ENCODE assay signal across 20 cellular contexts in the genomic region with DNA sequence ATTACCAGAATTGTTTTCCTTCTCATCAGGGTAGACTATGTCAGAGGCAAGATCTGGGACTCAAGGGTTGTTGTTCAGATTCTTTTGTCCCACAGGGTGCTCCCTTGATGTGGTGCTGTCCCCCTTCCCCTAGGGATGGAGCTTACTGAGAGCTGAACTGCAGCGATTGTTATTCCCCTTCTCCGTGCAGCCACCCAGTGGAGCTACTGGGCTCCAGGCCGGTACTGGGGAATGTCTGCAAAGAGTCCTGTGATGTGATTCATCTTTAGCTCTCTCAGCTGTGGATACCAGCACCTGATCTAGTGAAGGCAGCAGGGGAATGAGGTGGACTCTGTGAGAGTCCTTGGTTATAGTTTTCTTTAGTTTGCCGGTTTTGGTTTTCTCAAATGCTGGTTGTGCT.
DNase-seq lines count a peak whose midpoint lies in the region; ATAC-seq and TF ChIP-seq lines count a peak whose summit lies in the region.
"Had no signal": no experiment of that assay in that cellular context is flagged by ENCODE, and none has a peak within 500 bp of the region (broad histone marks: within the 10 kb centered on the region; RNA-seq: fewer than 3 reads in every experiment).

No MANE protein-coding gene starts in this region.

- no peaks in the 10 kb centered on the region for H3F3A ChIP-seq in GM23338 (replicated peaks; ENCODE audit: low read depth)

- no peak for TF ChIP-seq POLR2A in spleen (IDR thresholded peaks at IDR 0.05)

- no peaks in the 10 kb centered on the region for H3K36me3 ChIP-seq in endodermal cell (ENCODE audit: control insufficient read depth, insufficient read depth, low read length)
- no peaks in the 10 kb centered on the region for H3K36me3 ChIP-seq in mesendoderm (ENCODE audit: control insufficient read depth, insufficient read depth, low read length)
- no peaks in the 10 kb centered on the region for H3K36me3 ChIP-seq in spleen
- H3K36me3 ChIP-seq in GM23338 (ENCODE audit: insufficient read depth) = no peaks in the 10 kb centered on the region
- no peaks in the 10 kb centered on the region for H3K36me3 ChIP-seq in MG63
- H3K36me3 ChIP-seq: BLaER1 treated with 17β-estradiol and CSF1 and Interleukin-3, amounts not matched to agents 10 nM and 100 nM had no signal

- H3K9ac ChIP-seq in endodermal cell (ENCODE audit: extremely low read depth, low read length, poor library complexity, severe bottlenecking) = no peak overlapping the region
- no peak overlapping the region for H3K9ac ChIP-seq in mesendoderm (ENCODE audit: low read length)
- H3K9ac ChIP-seq: BLaER1 treated with 17β-estradiol and CSF1 and Interleukin-3, amounts not matched to agents 10 nM and 100 nM had no signal

- TF ChIP-seq CTCF in WTC11 (IDR thresholded peaks at IDR 0.05) (no peak), endodermal cell (conservative IDR thresholded peaks at IDR 0.05) (peak; percentile 41), spleen (IDR thresholded peaks at IDR 0.05 in 8 of 11, conservative IDR thresholded peaks at IDR 0.05 in 3 of 11) (no peak), GM23338 (conservative IDR thresholded peaks at IDR 0.05; ENCODE audit: low read depth in 2 of 2) (no peak)

- CTCF ChIA-PET in WTC11 (lab: Charles Lee) = interaction anchor here (0.7 to 1.7 kb wide), 3 partner anchors 23 to 213 kb away, joined by 3 to 7 read pairs (median 4); no protein-coding TSS in a partner anchor

- no peaks in the 10 kb centered on the region for H4K20me1 ChIP-seq in GM23338 (replicated peaks; ENCODE audit: insufficient read depth)
- H4K20me1 ChIP-seq: BLaER1 treated with 17β-estradiol and CSF1 and Interleukin-3, amounts not matched to agents 10 nM and 100 nM had no signal

- POLR2A ChIA-PET in WTC11 (lab: Charles Lee) = no interaction called here

- H3K27ac ChIP-seq in endodermal cell (ENCODE audit: low read depth, low read length) = no peak overlapping the region
- H3K27ac ChIP-seq in mesendoderm (ENCODE audit: low read depth, low read length) = no peak overlapping the region
- H3K27ac ChIP-seq in spleen = no peak overlapping the region
- H3K27ac ChIP-seq in GM23338 (ENCODE audit: low read depth) = no peak overlapping the region
- H3K27ac ChIP-seq: BLaER1 treated with 17β-estradiol and CSF1 and Interleukin-3, amounts not matched to agents 10 nM and 100 nM; C4-2B had no signal

- no peaks in the 10 kb centered on the region for H3K27me3 ChIP-seq in endodermal cell (ENCODE audit: control insufficient read depth, insufficient read depth, low read length, poor library complexity, severe bottlenecking)
- H3K27me3 ChIP-seq in mesendoderm (ENCODE audit: insufficient read depth, low read length, poor library complexity) = no peaks in the 10 kb centered on the region
- H3K27me3 ChIP-seq in spleen (replicated peaks in 1 of 7) = no peaks in the 10 kb centered on the region
- H3K27me3 ChIP-seq in GM23338 (ENCODE audit: insufficient read depth) = no peaks in the 10 kb centered on the region
- no peaks in the 10 kb centered on the region for H3K27me3 ChIP-seq in MG63
- H3K27me3 ChIP-seq: BLaER1 treated with 17β-estradiol and CSF1 and Interleukin-3, amounts not matched to agents 10 nM and 100 nM had no signal

- H3K27ac Mint-ChIP-seq in WTC11 (no peak overlapping the region), endodermal cell (peak overlapping the region; percentile 87), GM23338 (no peak overlapping the region)
- H3K27ac Mint-ChIP-seq: B cell; CD4-positive, alpha-beta T cell; CD8-positive, alpha-beta T cell had no signal

- H3K4me1 Mint-ChIP-seq in WTC11 (peaks cover 7% of the 10 kb centered on the region), endodermal cell (peaks cover 18% of the 10 kb centered on the region), GM23338 (no peaks in the 10 kb centered on the region)
- H3K4me1 Mint-ChIP-seq: B cell had no signal

- H3K4ac ChIP-seq in mesendoderm (ENCODE audit: low read depth, low read length) = no peak overlapping the region

- H2AFZ ChIP-seq in GM23338 = no peak overlapping the region

- no peak overlapping the region for H2BK15ac ChIP-seq in mesendoderm (replicated peaks; ENCODE audit: low read depth)

- H4K8ac ChIP-seq in mesendoderm (ENCODE audit: low read depth, low read length) = no peak overlapping the region

- intact Hi-C loops in spleen (cut with DNase I; ENCODE audit: low total_unique reads) (no loop called here), Right ventricle myocardium superior (cut with DNase I) (no loop called here)

- no peaks in the 10 kb centered on the region for H3K79me1 ChIP-seq in mesendoderm (ENCODE audit: low read length)

- H3K79me2 ChIP-seq in mesendoderm (ENCODE audit: control insufficient read depth, insufficient read depth, low read length) (no peaks in the 10 kb centered on the region), GM23338 (replicated peaks; ENCODE audit: insufficient read depth) (no peaks in the 10 kb centered on the region)

- ATAC-seq in WTC11 = peak; percentile 84
- no peak for ATAC-seq in Right ventricle myocardium superior (ENCODE audit: poor library complexity)
- no peak for ATAC-seq in GM23338
- ATAC-seq: CD8-positive, alpha-beta T cell had no signal

- H3K4me1 ChIP-seq in endodermal cell (ENCODE audit: control insufficient read depth, insufficient read depth, low read length) (peaks cover 2% of the 10 kb centered on the region), mesendoderm (ENCODE audit: control insufficient read depth, low read depth, low read length) (peaks cover 2% of the 10 kb centered on the region), spleen (no peaks in the 10 kb centered on the region), GM23338 (ENCODE audit: insufficient read depth) (no peaks in the 10 kb centered on the region)
- H3K4me1 ChIP-seq: BLaER1 treated with 17β-estradiol and CSF1 and Interleukin-3, amounts not matched to agents 10 nM and 100 nM; Caco-2 had no signal

- no peak overlapping the region for H3K18ac ChIP-seq in mesendoderm (ENCODE audit: low read length)

- H3K27me3 Mint-ChIP-seq in WTC11 (ENCODE audit: low read depth) = no peaks in the 10 kb centered on the region
- peaks cover 54% of the 10 kb centered on the region for H3K27me3 Mint-ChIP-seq in endodermal cell (ENCODE audit: insufficient read depth)
- H3K27me3 Mint-ChIP-seq in GM23338 (ENCODE audit: insufficient read depth, low read depth, poor library complexity) = no peaks in the 10 kb centered on the region
- H3K27me3 Mint-ChIP-seq: B cell; CD4-positive, alpha-beta T cell had no signal

- no peak for DNase-seq in WTC11 (ENCODE audit: low spot score)
- peak; percentile 58 for DNase-seq in endodermal cell
- peak; percentile 9 for DNase-seq in mesendoderm
- DNase-seq in spleen = peak; percentile 45
- no peak for DNase-seq in Right ventricle myocardium superior
- DNase-seq in GM23338 (ENCODE audit: low spot score) = no peak
- DNase-seq in MG63 = no peak
- no peak for DNase-seq in GM19240 (ENCODE audit: insufficient read length, low spot score)
- DNase-seq: 8988T; ACHN; AML-193; Caco-2; Calu3; CD4-positive, alpha-beta T cell; CD8-positive, alpha-beta T cell; DMS79 treated with DMSO at 0.1 percent for 48 hours; GF-D8 had no signal

- 92 to 100% methylated on average over 3 to 4 of the region's 4 CpGs for WGBS in endodermal cell (ENCODE audit: insufficient coverage in 1 of 2, insufficient read length in 1 of 2), 2 experiments
- no CpG with 5 or more reads among the region's 4 CpGs for WGBS in mesendoderm (ENCODE audit: extremely low coverage, insufficient coverage, low lambda C conversion rate)
- 77 to 97% (median 83%) methylated on average over 4 of the region's 4 CpGs for WGBS in spleen, 5 donors

- H3K9me3 Mint-ChIP-seq in WTC11 (peaks cover 28% of the 10 kb centered on the region), endodermal cell (peaks cover 48% of the 10 kb centered on the region), GM23338 (peaks cover 10% of the 10 kb centered on the region)

- no peak overlapping the region for H2AK5ac ChIP-seq in mesendoderm (ENCODE audit: low read length)

- H3K36me3 Mint-ChIP-seq in WTC11 (no peaks in the 10 kb centered on the region), endodermal cell (ENCODE audit: low read depth) (peaks cover 2% of the 10 kb centered on the region), GM23338 (ENCODE audit: low read depth) (no peaks in the 10 kb centered on the region; the same call in 2 of the 3 replicates)
- H3K36me3 Mint-ChIP-seq: CD8-positive, alpha-beta T cell had no signal

- H3K4me2 ChIP-seq in mesendoderm (ENCODE audit: low read length) (no peak overlapping the region), GM23338 (no peak overlapping the region)
- H3K4me2 ChIP-seq: BLaER1 treated with 17β-estradiol and CSF1 and Interleukin-3, amounts not matched to agents 10 nM and 100 nM had no signal

- H2BK120ac ChIP-seq in mesendoderm (ENCODE audit: low read depth, low read length) = no peak overlapping the region

- no peak overlapping the region for H4K5ac ChIP-seq in mesendoderm (ENCODE audit: low read length)

- H3K9me3 ChIP-seq in endodermal cell (ENCODE audit: control insufficient read depth, low read length) (peaks cover 32% of the 10 kb centered on the region), spleen (peaks cover 0 to 31% (median 11%) of the 10 kb centered on the region in 8 donors), MG63 (no peaks in the 10 kb centered on the region)
- H3K9me3 ChIP-seq: Caco-2 had no signal

- H3K4me3 ChIP-seq in endodermal cell (ENCODE audit: low read length) (peak overlapping the region; percentile 6), mesendoderm (ENCODE audit: low read length) (no peak overlapping the region), spleen (no peak overlapping the region), GM23338 (no peak overlapping the region), MG63 (no peak overlapping the region)
- H3K4me3 ChIP-seq: BLaER1 treated with 17β-estradiol and CSF1 and Interleukin-3, amounts not matched to agents 10 nM and 100 nM had no signal

- no peak overlapping the region for H3K56ac ChIP-seq in mesendoderm (ENCODE audit: low read length)

- no peak overlapping the region for H3K4me3 Mint-ChIP-seq in WTC11
- H3K4me3 Mint-ChIP-seq in endodermal cell = no peak overlapping the region
- no peak overlapping the region for H3K4me3 Mint-ChIP-seq in GM23338
- H3K4me3 Mint-ChIP-seq: B cell; CD4-positive, alpha-beta T cell; CD8-positive, alpha-beta T cell had no signal

- H3K23ac ChIP-seq in mesendoderm (ENCODE audit: low read length) = no peak overlapping the region

- H3K9me2 ChIP-seq in GM23338 (ENCODE audit: insufficient read depth) = peaks cover 5% of the 10 kb centered on the region; the same call in 1 of the 2 replicates

- H2BK5ac ChIP-seq in mesendoderm (ENCODE audit: low read length) = no peak overlapping the region

TF ChIP-seq in WTC11, 78 proteins besides CTCF, POLR2A, EP300 and RAD21 (continues in another document):
- TF ChIP-seq FOXP1 (CRISPR knock-in tag; IDR thresholded peaks at IDR 0.05; ENCODE audit: borderline replicate concordance) = no peak
- TF ChIP-seq NR3C1 (CRISPR knock-in tag; conservative IDR thresholded peaks at IDR 0.05; ENCODE audit: low read depth) = no peak
- no peak for TF ChIP-seq ZBTB21 (CRISPR knock-in tag; IDR thresholded peaks at IDR 0.05; ENCODE audit: borderline replicate concordance)

TF ChIP-seq in GM23338, 12 proteins besides CTCF, POLR2A, EP300 and RAD21 (continues in another document):
- TF ChIP-seq POLR2AphosphoS5 (IDR thresholded peaks at IDR 0.05; ENCODE audit: low read depth) (no peak), ZNF114 (CRISPR knock-in tag; IDR thresholded peaks at IDR 0.05) (no peak), ZNF331 (CRISPR knock-in tag; IDR thresholded peaks at IDR 0.05; ENCODE audit: low read depth) (no peak), EZH2phosphoT487 (IDR thresholded peaks at IDR 0.05; ENCODE audit: unreplicated experiment) (no peak)

Comparison
In these comparisons a context has a peak if more than half of its experiments do, and no peak if none do; other contexts are left out.
1. DNase-seq: peak in endodermal cell (single experiment), mesendoderm (single experiment) and spleen (single experiment); none in WTC11 (single experiment), Right ventricle myocardium superior (single experiment), GM23338 (single experiment), MG63 (single experiment) and GM19240 (single experiment).